ENCODE assay signal across 17 cellular contexts in genomic region chr1:29671957-29672356, GRCh38.
DNase-seq lines count a peak whose midpoint lies in the region; ATAC-seq, FAIRE-seq and TF ChIP-seq lines count a peak whose summit lies in the region.
"Had no signal": no experiment of that assay in that cellular context is flagged by ENCODE, and none has a peak within 500 bp of the region (broad histone marks: within the 10 kb centered on the region; RNA-seq: fewer than 3 reads in every experiment).

No MANE protein-coding gene starts in this region.

- H3K4me3 ChIP-seq in H7 (ENCODE audit: insufficient read depth, low read depth, low read length) (no peak overlapping the region), bronchial epithelial cell (ENCODE audit: low read depth, low read length) (no peak overlapping the region), vagina (no peak overlapping the region), small intestine (ENCODE audit: low read depth in 1 of 2, low read length in 2 of 2) (no peak overlapping the region), aorta (ENCODE audit: low read length in 2 of 2) (no peak overlapping the region)
- H3K4me3 ChIP-seq: A549 had no signal

- H3K27me3 ChIP-seq in H7 (ENCODE audit: control insufficient read depth, insufficient read depth, low read length) (no peaks in the 10 kb centered on the region), bronchial epithelial cell (ENCODE audit: control insufficient read depth, insufficient read depth, low read length) (no peaks in the 10 kb centered on the region), vagina (no peaks in the 10 kb centered on the region), small intestine (ENCODE audit: control insufficient read depth in 2 of 2, insufficient read depth in 2 of 2, low read length in 2 of 2) (peaks cover 0 to 2% of the 10 kb centered on the region in 2 donors), aorta (ENCODE audit: control insufficient read depth in 1 of 2, insufficient read depth in 2 of 2, low read length in 1 of 2) (no peaks in the 10 kb centered on the region)
- H3K27me3 ChIP-seq: BE2C had no signal

- H3K27ac ChIP-seq in vagina (no peak overlapping the region), small intestine (ENCODE audit: low read depth in 1 of 2, low read length in 1 of 2) (no peak overlapping the region), aorta (ENCODE audit: low read depth in 1 of 2, low read length in 2 of 2) (no peak overlapping the region)
- H3K27ac ChIP-seq: A549, C4-2B, HL-60 had no signal

- intact Hi-C loops in vagina (cut with DNase I) (no loop called here), aorta (cut with DNase I) (no loop called here)

- FAIRE-seq in bronchial epithelial cell (lab: Jason Lieb, UNC) (peak; percentile 40), small intestine (lab: Jason Lieb, UNC) (no peak)
- FAIRE-seq: A549, GM19239 had no signal

- H3K9me3 ChIP-seq in vagina, result no peaks in the 10 kb centered on the region
- no peaks in the 10 kb centered on the region for H3K9me3 ChIP-seq in small intestine (ENCODE audit: control insufficient read depth, low read depth)
- no peaks in the 10 kb centered on the region for H3K9me3 ChIP-seq in aorta (ENCODE audit: control insufficient read depth, low read length)
- H3K9me3 ChIP-seq: A549, BE2C had no signal

- H3K36me3 ChIP-seq in H7 (replicated peaks; ENCODE audit: control insufficient read depth, insufficient read depth, low read length), result no peaks in the 10 kb centered on the region
- no peaks in the 10 kb centered on the region for H3K36me3 ChIP-seq in bronchial epithelial cell (ENCODE audit: control insufficient read depth, insufficient read depth, low read length)
- no peaks in the 10 kb centered on the region for H3K36me3 ChIP-seq in vagina
- H3K36me3 ChIP-seq in small intestine (ENCODE audit: control insufficient read depth in 2 of 2, insufficient read depth in 2 of 2, low read length in 2 of 2), result no peaks in the 10 kb centered on the region
- H3K36me3 ChIP-seq in aorta (ENCODE audit: control insufficient read depth in 1 of 2, insufficient read depth in 2 of 2, low read length in 1 of 2), result no peaks in the 10 kb centered on the region
- H3K36me3 ChIP-seq: BE2C had no signal

- no peak for ATAC-seq in aorta (ENCODE audit: low FRiP score)
- ATAC-seq: A549, HCT116 had no signal

- H3K4me1 ChIP-seq in vagina, result no peaks in the 10 kb centered on the region
- H3K4me1 ChIP-seq in small intestine (ENCODE audit: control insufficient read depth in 2 of 2, insufficient read depth in 1 of 2, low read depth in 1 of 2, low read length in 1 of 2), result no peaks in the 10 kb centered on the region
- H3K4me1 ChIP-seq in aorta (ENCODE audit: control insufficient read depth in 1 of 2, insufficient read depth in 2 of 2, low read length in 2 of 2), result no peaks in the 10 kb centered on the region
- H3K4me1 ChIP-seq: A549, BE2C had no signal

- peak; percentile 7 for DNase-seq in H7
- DNase-seq in bronchial epithelial cell (ENCODE audit: low read depth), result no peak
- DNase-seq in mesenteric fat pad (ENCODE audit: low spot score), result peak; percentile 37
- peak; percentile 28 to 52 for DNase-seq in vagina (ENCODE audit: extremely low spot score in 2 of 2)
- no peak for DNase-seq in pons (ENCODE audit: low spot score)
- no peak for DNase-seq in small intestine
- no peak for DNase-seq in aorta
- DNase-seq: BE2C; CD4-positive, alpha-beta memory T cell; DND-41; GDM1; GOT3 had no signal

- TF ChIP-seq POLR2A in vagina (IDR thresholded peaks at IDR 0.05), result no peak

- 60 to 78% (median 65%) methylated on average over 4 of the region's 4 CpGs for WGBS in small intestine, 3 donors
- WGBS in aorta, 2 donors, result 79 to 84% methylated on average over 4 of the region's 4 CpGs

- TF ChIP-seq CTCF in bronchial epithelial cell (IDR thresholded peaks at IDR 0.05; ENCODE audit: insufficient read depth, low read length, severe bottlenecking) (no peak), vagina (IDR thresholded peaks at IDR 0.05) (no peak)

Comparison
In these comparisons a context has a peak if more than half of its experiments do, and no peak if none do; other contexts are left out.
1. DNase-seq: peak in H7 (single experiment), mesenteric fat pad (single experiment) and vagina (2 of 2); none in bronchial epithelial cell (single experiment), pons (single experiment), small intestine (single experiment) and aorta (0 of 2).